ENCODE assay signal across 28 cellular contexts in genomic region chr11:33770236-33770635, GRCh38.
"Had no signal": no experiment of that assay in that cellular context is flagged by ENCODE, and none has a peak within 500 bp of the region (broad histone marks: within the 10 kb centered on the region; RNA-seq: fewer than 3 reads in every experiment).

No MANE protein-coding gene starts in this region.

- ATAC-seq: activated CD4-positive, CD25-positive, alpha-beta regulatory T cell treated with anti-CD3 and anti-CD28 coated beads, Interleukin-2, amount 50 U/mL, for 24 hours; activated CD8-positive, alpha-beta T cell treated with anti-CD3 and anti-CD28 coated beads for 36 hours; activated T-cell treated with anti-CD3 and anti-CD28 coated beads, Interleukin-2, amount 50 U/mL, for 4 hours; mucosa of descending colon; natural killer cell treated with Interleukin-12 subunit alpha and Interleukin-12 subunit beta and Interleukin-15 and Interleukin-18, amount 100 ng/mL, for 72 hours; stimulated activated naive B cell treated with anti-CD40 and anti-IgM and Interleukin-4, amounts not matched to agents 10 μg/mL and 1 μg/mL and 100 μg/mL, for 72 hours had no signal

- H3K9me3 ChIP-seq: ascending aorta, mucosa of descending colon, neutrophil, sigmoid colon, stomach, tibial artery had no signal

- FAIRE-seq: small intestine had no signal

- H3K27ac Mint-ChIP-seq: activated CD4-positive, alpha-beta T cell treated with anti-CD3 and anti-CD28 coated beads, Interleukin-2, amount 10 ng/mL, durations not matched to agents 24 days and 14 days; activated CD8-positive, alpha-beta T cell treated with anti-CD3 and anti-CD28 coated beads for 36 hours; activated naive CD4-positive, alpha-beta T cell treated with anti-CD3 and anti-CD28 coated beads, Interleukin-2, amount 50 U/mL, for 24 hours; activated T-helper 2 cell treated with anti-CD3 and anti-CD28 coated beads, Interferon-gamma antibody, Interleukin-2, Interleukin-4, amounts not matched to agents 10 μg/mL and 5 μg/mL and 100 μg/mL, durations not matched to agents 14 hours and 24 hours and 36 hours; brain; natural killer cell treated with Interleukin-12 subunit alpha and Interleukin-12 subunit beta and Interleukin-15 and Interleukin-18, amount 100 ng/mL, for 72 hours; stimulated activated naive B cell treated with anti-CD40 and anti-IgM and Interleukin-4, amounts not matched to agents 10 μg/mL and 1 μg/mL and 100 μg/mL, for 72 hours had no signal

- H3K27ac ChIP-seq: ascending aorta, cardiac muscle cell, coronary artery, dorsolateral prefrontal cortex, neutrophil, sigmoid colon, stomach, tibial artery, WERI-Rb-1 had no signal

- H3K27me3 ChIP-seq: ascending aorta, dorsolateral prefrontal cortex, sigmoid colon, stomach, tibial artery had no signal

- H3K4me3 Mint-ChIP-seq: activated CD4-positive, alpha-beta T cell treated with anti-CD3 and anti-CD28 coated beads, Interleukin-2, amount 10 ng/mL, durations not matched to agents 24 days and 14 days; activated CD8-positive, alpha-beta T cell treated with anti-CD3 and anti-CD28 coated beads for 36 hours; activated naive CD4-positive, alpha-beta T cell treated with anti-CD3 and anti-CD28 coated beads, Interleukin-2, amount 50 U/mL, for 24 hours; activated T-cell treated with anti-CD3 and anti-CD28 coated beads, Interleukin-2, amount 50 U/mL, for 4 hours; natural killer cell treated with Interleukin-12 subunit alpha and Interleukin-12 subunit beta and Interleukin-15 and Interleukin-18, amount 100 ng/mL, for 72 hours; stimulated activated naive B cell treated with anti-CD40 and anti-IgM and Interleukin-4, amounts not matched to agents 10 μg/mL and 1 μg/mL and 100 μg/mL, for 72 hours had no signal

- DNase-seq: activated CD4-positive, alpha-beta T cell treated with anti-CD3 and anti-CD28 coated beads, Interleukin-2, amount 10 ng/mL, durations not matched to agents 24 days and 14 days; activated CD8-positive, alpha-beta T cell treated with anti-CD3 and anti-CD28 coated beads for 36 hours; activated T-cell treated with anti-CD3 and anti-CD28 coated beads, Interleukin-2, amount 50 U/mL, for 4 hours; cerebellar nuclear complex; dorsolateral prefrontal cortex; effector memory CD4-positive, alpha-beta T cell; head of caudate nucleus; hippocampal formation; mucosa of descending colon; sigmoid colon; small intestine; stimulated activated CD4-positive, alpha-beta T cell treated with anti-CD3 and anti-CD28 coated beads, Interleukin-1b, Interleukin-23, amount 100 ng/mL, for 48 hours; stimulated activated CD4-positive, alpha-beta T cell treated with anti-CD3 and anti-CD28 coated beads, Interleukin-4, amount 100 ng/mL, for 4 hours; stimulated activated naive B cell treated with anti-CD40 and anti-IgM and Interleukin-4, amounts not matched to agents 10 μg/mL and 1 μg/mL and 100 μg/mL, for 72 hours; stomach; T-helper 1 cell; tibial artery; WERI-Rb-1 had no signal

- H3K27me3 Mint-ChIP-seq: activated naive CD4-positive, alpha-beta T cell treated with anti-CD3 and anti-CD28 coated beads, Interleukin-2, amount 50 U/mL, for 24 hours had no signal

- H3K4me3 ChIP-seq: ascending aorta, cardiac muscle cell, coronary artery, dorsolateral prefrontal cortex, lung, mucosa of descending colon, sigmoid colon, stomach, tibial artery had no signal

- H3K9me3 Mint-ChIP-seq: activated CD4-positive, alpha-beta T cell treated with anti-CD3 and anti-CD28 coated beads, Interleukin-2, amount 10 ng/mL, durations not matched to agents 24 days and 14 days; activated CD8-positive, alpha-beta T cell treated with anti-CD3 and anti-CD28 coated beads for 36 hours; activated naive CD4-positive, alpha-beta T cell treated with anti-CD3 and anti-CD28 coated beads, Interleukin-2, amount 50 U/mL, for 24 hours; activated T-cell treated with anti-CD3 and anti-CD28 coated beads, Interleukin-2, amount 50 U/mL, for 4 hours; activated T-helper 2 cell treated with anti-CD3 and anti-CD28 coated beads, Interferon-gamma antibody, Interleukin-2, Interleukin-4, amounts not matched to agents 10 μg/mL and 5 μg/mL and 100 μg/mL, durations not matched to agents 14 hours and 24 hours and 36 hours; brain; natural killer cell treated with Interleukin-12 subunit alpha and Interleukin-12 subunit beta and Interleukin-15 and Interleukin-18, amount 100 ng/mL, for 72 hours; stimulated activated naive B cell treated with anti-CD40 and anti-IgM and Interleukin-4, amounts not matched to agents 10 μg/mL and 1 μg/mL and 100 μg/mL, for 72 hours had no signal
